Comparison of ENCODE assay signal across 9 cellular contexts in genomic region chr3:178320481-178321352, GRCh38.
A peak's percentile ranks its signal among the peaks of the same experiment; 100 is the strongest.
DNase-seq lines count a peak whose midpoint lies in the region; ATAC-seq and TF ChIP-seq lines count a peak whose summit lies in the region.
"Had no signal": no experiment of that assay in that cellular context is flagged by ENCODE, and none has a peak within 500 bp of the region (broad histone marks: within the 10 kb centered on the region; RNA-seq: fewer than 3 reads in every experiment).

No MANE protein-coding gene starts in this region.

- POLR2A ChIA-PET in AG04449 (lab: Yijun Ruan, JAX), result interaction anchor here (0.5 kb wide), 1 partner anchor 110 kb away, joined by 3 read pairs; no protein-coding TSS in a partner anchor

- H3K4me3 ChIP-seq in AG04449 (ENCODE audit: low read depth, low read length), result no peak overlapping the region

- peak; percentile 19 for DNase-seq in AG04449 (ENCODE audit: low read depth, low spot score)
- DNase-seq in M059J (ENCODE audit: low read depth), result peak; percentile 77
- DNase-seq in cerebellar nuclear complex (lab: John Stamatoyannopoulos, UW), result peak; percentile 40 to 71
- DNase-seq in lung microvascular endothelial cell (ENCODE audit: low read depth in 2 of 2), result peak; percentile 74 to 87
- DNase-seq in GM20000 (ENCODE audit: low spot score), result no peak
- no peak for DNase-seq in stimulated activated CD4-positive, alpha-beta T cell treated with anti-CD3 and anti-CD28 coated beads, Interleukin-12 subunit alpha, Interleukin-12 subunit beta, amount 100 ng/mL, for 4 hours
- DNase-seq: effector memory CD4-positive, alpha-beta T cell had no signal

- no peak for TF ChIP-seq CTCF in AG04449 (IDR thresholded peaks at IDR 0.05; ENCODE audit: insufficient read depth, low read length, missing control alignments)
- TF ChIP-seq CTCF in GM20000 (IDR thresholded peaks at IDR 0.05; ENCODE audit: extremely low read depth, missing control alignments), result no peak

- ATAC-seq in GM18502 (IDR thresholded peaks at IDR 0.05; ENCODE audit: poor library complexity, unreplicated experiment) (no peak), GM18907 (IDR thresholded peaks at IDR 0.05; ENCODE audit: unreplicated experiment) (no peak)

- CTCF ChIA-PET in AG04449 (lab: Yijun Ruan, JAX), result no interaction called here

Comparison
In these comparisons a context has a peak if more than half of its experiments do, and no peak if none do; other contexts are left out.
1. DNase-seq: peak in AG04449 (single experiment), M059J (single experiment), cerebellar nuclear complex (2 of 2) and lung microvascular endothelial cell (2 of 2); none in GM20000 (single experiment) and stimulated activated CD4-positive, alpha-beta T cell treated with anti-CD3 and anti-CD28 coated beads, Interleukin-12 subunit alpha, Interleukin-12 subunit beta, amount 100 ng/mL, for 4 hours (single experiment).